ENCODE assay signal across 14 cellular contexts in genomic region chr7:116280803-116281202, GRCh38.
DNase-seq lines count a peak whose midpoint lies in the region; ATAC-seq and TF ChIP-seq lines count a peak whose summit lies in the region.
"Had no signal": no experiment of that assay in that cellular context is flagged by ENCODE, and none has a peak within 500 bp of the region (broad histone marks: within the 10 kb centered on the region; RNA-seq: fewer than 3 reads in every experiment).

No MANE protein-coding gene starts in this region.

- H4K20me1 ChIP-seq in BLaER1: no peaks in the 10 kb centered on the region
- H4K20me1 ChIP-seq in Loucy (ENCODE audit: insufficient read depth, low read length, poor library complexity, severe bottlenecking): no peaks in the 10 kb centered on the region

- TF ChIP-seq CTCF in Loucy (conservative IDR thresholded peaks at IDR 0.05; ENCODE audit: low read length): no peak
- no peak for TF ChIP-seq CTCF in upper lobe of left lung (IDR thresholded peaks at IDR 0.05)

- no peak overlapping the region for H3K27ac ChIP-seq in BLaER1
- H3K27ac ChIP-seq in upper lobe of left lung: no peak overlapping the region

- H3K4me1 ChIP-seq in BLaER1 (peaks cover 28% of the 10 kb centered on the region), Loucy (ENCODE audit: insufficient read depth, low read length, poor library complexity, severe bottlenecking) (peaks cover 20% of the 10 kb centered on the region), upper lobe of left lung (no peaks in the 10 kb centered on the region)

- no peak overlapping the region for H3K9ac ChIP-seq in BLaER1
- H3K9ac ChIP-seq in Loucy (ENCODE audit: low read depth, low read length, poor library complexity, severe bottlenecking): no peak overlapping the region

- H3K9me2 ChIP-seq in Loucy (replicated peaks; ENCODE audit: low read depth, low read length): no peaks in the 10 kb centered on the region

- no peak overlapping the region for H3K4me3 ChIP-seq in BLaER1
- no peak overlapping the region for H3K4me3 ChIP-seq in Loucy (ENCODE audit: low read length, poor library complexity, severe bottlenecking)
- H3K4me3 ChIP-seq in upper lobe of left lung: no peak overlapping the region
- H3K4me3 ChIP-seq: GM12878, K562 had no signal

- H3K4me2 ChIP-seq in BLaER1 (peak overlapping the region; percentile 26), Loucy (ENCODE audit: low read depth, low read length, poor library complexity, severe bottlenecking) (no peak overlapping the region)

- ATAC-seq in upper lobe of left lung (ENCODE audit: low FRiP score in 2 of 2) (no peak), GM19467 (IDR thresholded peaks at IDR 0.05; ENCODE audit: unreplicated experiment) (no peak)
- ATAC-seq: GM12878, K562 had no signal

- WGBS in upper lobe of left lung, 2 donors: 57 to 59% methylated on average over 2 of the region's 2 CpGs

- no peaks in the 10 kb centered on the region for H3K9me3 ChIP-seq in BLaER1
- no peaks in the 10 kb centered on the region for H3K9me3 ChIP-seq in Loucy (ENCODE audit: insufficient read depth, low read depth, low read length)
- no peaks in the 10 kb centered on the region for H3K9me3 ChIP-seq in upper lobe of left lung

- no peaks in the 10 kb centered on the region for H3K79me2 ChIP-seq in Loucy (ENCODE audit: insufficient read depth, low read length)

- DNase-seq in dermis blood vessel endothelial cell: peak; percentile 84
- peak; percentile 70 for DNase-seq in pulmonary artery endothelial cell (ENCODE audit: low read depth, low spot score)
- DNase-seq in upper lobe of left lung: no peak
- no peak for DNase-seq in nucleus accumbens (lab: John Stamatoyannopoulos, UW)
- DNase-seq: ACHN; C1 segment of cervical spinal cord; CD4-positive, alpha-beta T cell; DMS79; HCEC 1CT had no signal

- H3K36me3 ChIP-seq in BLaER1: no peaks in the 10 kb centered on the region
- no peaks in the 10 kb centered on the region for H3K36me3 ChIP-seq in Loucy (ENCODE audit: insufficient read depth, low read length)
- H3K36me3 ChIP-seq in upper lobe of left lung: no peaks in the 10 kb centered on the region

- H2AFZ ChIP-seq in Loucy (ENCODE audit: low read length): peak overlapping the region; percentile 57; the same call in 1 of the 2 replicates

- no peak for TF ChIP-seq EP300 in upper lobe of left lung (IDR thresholded peaks at IDR 0.05)

- H3K27me3 ChIP-seq in BLaER1: no peaks in the 10 kb centered on the region
- H3K27me3 ChIP-seq in Loucy (ENCODE audit: insufficient read depth, low read length, poor library complexity, severe bottlenecking): no peaks in the 10 kb centered on the region
- H3K27me3 ChIP-seq in upper lobe of left lung: no peaks in the 10 kb centered on the region

- no peak for TF ChIP-seq POLR2A in upper lobe of left lung (IDR thresholded peaks at IDR 0.05)

- no peaks in the 10 kb centered on the region for H3F3A ChIP-seq in Loucy (ENCODE audit: low read depth)

Comparison
In these comparisons a context has a peak if more than half of its experiments do, and no peak if none do; other contexts are left out.
1. DNase-seq: peak in dermis blood vessel endothelial cell (single experiment) and pulmonary artery endothelial cell (single experiment); none in upper lobe of left lung (0 of 2) and nucleus accumbens (0 of 56).